In genomic region chr21:18369115-18369514, GRCh38 we compare ENCODE assay signal across 10 cellular contexts. TPM values are rescaled to one million over a fixed set of nuclear protein-coding genes. Genes with fewer than 3 reads are reported as not detected.
DNase-seq lines count a peak whose midpoint lies in the region; ATAC-seq, FAIRE-seq and TF ChIP-seq lines count a peak whose summit lies in the region.
"Had no signal": no experiment of that assay in that cellular context is flagged by ENCODE, and none has a peak within 500 bp of the region (broad histone marks: within the 10 kb centered on the region; RNA-seq: fewer than 3 reads in every experiment).

No MANE protein-coding gene starts in this region.

- intact Hi-C loops in upper lobe of right lung (cut with DNase I), result no loop called here

- no peak for TF ChIP-seq POLR2A in H54 (IDR thresholded peaks at IDR 0.05; ENCODE audit: low read depth, low read length)

- H3K27me3 ChIP-seq in upper lobe of right lung, result no peaks in the 10 kb centered on the region

- no peaks in the 10 kb centered on the region for H3K4me1 ChIP-seq in upper lobe of right lung

- H3K27ac ChIP-seq in upper lobe of right lung, result no peak overlapping the region

- no peak for ATAC-seq in upper lobe of right lung

- DNase-seq in H54 (ENCODE audit: insufficient read length, low spot score) (no peak), NCI-H2171 treated with DMSO at 0.1 percent for 48 hours (lab: John Stamatoyannopoulos, UW) (peak; percentile 53), astrocyte of the hippocampus (ENCODE audit: low read depth, low spot score) (peak; percentile 21), myocyte (ENCODE audit: low read depth) (peak; percentile 59), DMS79 (lab: John Stamatoyannopoulos, UW) (no peak), upper lobe of right lung (no peak), activated T-cell treated with anti-CD3 and anti-CD28 coated beads for 4 hours (no peak)
- no peak for DNase-seq in stimulated activated CD8-positive, alpha-beta memory T cell treated with anti-CD3 and anti-CD28 coated beads, Interleukin-4, amount 100 ng/mL, for 48 hours
- DNase-seq: effector CD4-positive, alpha-beta T cell had no signal

- peak; percentile 53 for FAIRE-seq in H54 (lab: Jason Lieb, UNC)

- no peak for TF ChIP-seq CTCF in upper lobe of right lung (IDR thresholded peaks at IDR 0.05)

- H3K36me3 ChIP-seq in upper lobe of right lung, result no peaks in the 10 kb centered on the region

- no peaks in the 10 kb centered on the region for H3K9me3 ChIP-seq in upper lobe of right lung

- no peak overlapping the region for H3K4me3 ChIP-seq in upper lobe of right lung

RNA-seq across cellular contexts. Expression of gene TMPRSS15, which starts 34.5 kb away (rescaled TPM):
- 0.05 TPM in 1 of 2 replicates, not detected in the other for total RNA-seq in myocyte
- polyA plus RNA-seq in myocyte (2012), result not detected
- not detected for total RNA-seq in upper lobe of right lung
- total RNA-seq: pulmonary artery endothelial cell had no signal

Comparison
In these comparisons a context has a peak if more than half of its experiments do, and no peak if none do; other contexts are left out.
1. DNase-seq: peak in NCI-H2171 treated with DMSO at 0.1 percent for 48 hours (single experiment), astrocyte of the hippocampus (single experiment) and myocyte (single experiment); none in H54 (single experiment), stimulated activated CD8-positive, alpha-beta memory T cell treated with anti-CD3 and anti-CD28 coated beads, Interleukin-4, amount 100 ng/mL, for 48 hours (single experiment), DMS79 (single experiment), upper lobe of right lung (single experiment) and activated T-cell treated with anti-CD3 and anti-CD28 coated beads for 4 hours (single experiment).